1 cellular context compared by ENCODE assay signal in the genomic region with DNA sequence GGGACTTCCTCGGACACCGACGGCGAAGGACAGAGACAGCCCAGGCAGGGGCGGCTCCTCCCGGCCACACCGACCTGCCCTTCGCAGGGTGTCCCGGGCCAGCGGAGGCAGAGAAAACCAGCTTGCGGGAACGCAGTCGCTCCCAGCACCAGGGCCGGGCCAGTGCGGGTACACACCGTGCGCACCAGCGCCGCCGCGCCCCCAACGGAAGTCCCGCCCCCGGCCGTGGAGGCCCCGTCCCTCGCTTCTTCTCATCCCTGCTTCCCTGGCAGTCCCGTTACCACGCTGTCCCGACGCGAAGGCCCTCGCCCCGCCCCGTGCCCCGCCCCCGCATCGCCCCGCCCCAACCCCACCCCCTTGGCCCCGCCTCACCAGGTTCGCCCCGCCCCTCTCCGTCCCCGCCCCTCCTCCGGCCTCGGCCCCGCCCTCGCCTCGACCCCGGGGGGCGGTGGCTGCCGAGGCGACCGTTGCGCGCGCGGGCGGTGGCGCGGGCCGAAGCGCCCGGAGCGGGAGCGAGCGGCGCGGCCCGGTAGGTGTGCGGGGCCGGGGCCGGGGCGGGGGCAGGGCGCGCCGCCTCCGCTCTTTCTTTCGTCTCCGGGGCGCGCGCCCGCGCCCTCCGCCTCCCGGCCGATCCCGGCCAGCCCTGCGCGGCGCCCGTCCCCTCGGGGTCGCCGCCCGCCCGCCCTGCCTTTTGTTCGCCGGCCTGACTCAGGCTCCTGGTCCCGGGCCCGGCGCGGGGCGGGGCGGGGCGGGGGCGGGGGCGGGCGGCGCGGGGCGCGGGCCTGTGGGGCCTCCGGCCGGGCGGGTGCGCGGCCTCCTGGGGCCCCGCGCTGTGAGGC.
A peak's percentile ranks its signal among the peaks of the same experiment; 100 is the strongest.
TF ChIP-seq lines count a peak whose summit lies in the region.

A gene with protein sequence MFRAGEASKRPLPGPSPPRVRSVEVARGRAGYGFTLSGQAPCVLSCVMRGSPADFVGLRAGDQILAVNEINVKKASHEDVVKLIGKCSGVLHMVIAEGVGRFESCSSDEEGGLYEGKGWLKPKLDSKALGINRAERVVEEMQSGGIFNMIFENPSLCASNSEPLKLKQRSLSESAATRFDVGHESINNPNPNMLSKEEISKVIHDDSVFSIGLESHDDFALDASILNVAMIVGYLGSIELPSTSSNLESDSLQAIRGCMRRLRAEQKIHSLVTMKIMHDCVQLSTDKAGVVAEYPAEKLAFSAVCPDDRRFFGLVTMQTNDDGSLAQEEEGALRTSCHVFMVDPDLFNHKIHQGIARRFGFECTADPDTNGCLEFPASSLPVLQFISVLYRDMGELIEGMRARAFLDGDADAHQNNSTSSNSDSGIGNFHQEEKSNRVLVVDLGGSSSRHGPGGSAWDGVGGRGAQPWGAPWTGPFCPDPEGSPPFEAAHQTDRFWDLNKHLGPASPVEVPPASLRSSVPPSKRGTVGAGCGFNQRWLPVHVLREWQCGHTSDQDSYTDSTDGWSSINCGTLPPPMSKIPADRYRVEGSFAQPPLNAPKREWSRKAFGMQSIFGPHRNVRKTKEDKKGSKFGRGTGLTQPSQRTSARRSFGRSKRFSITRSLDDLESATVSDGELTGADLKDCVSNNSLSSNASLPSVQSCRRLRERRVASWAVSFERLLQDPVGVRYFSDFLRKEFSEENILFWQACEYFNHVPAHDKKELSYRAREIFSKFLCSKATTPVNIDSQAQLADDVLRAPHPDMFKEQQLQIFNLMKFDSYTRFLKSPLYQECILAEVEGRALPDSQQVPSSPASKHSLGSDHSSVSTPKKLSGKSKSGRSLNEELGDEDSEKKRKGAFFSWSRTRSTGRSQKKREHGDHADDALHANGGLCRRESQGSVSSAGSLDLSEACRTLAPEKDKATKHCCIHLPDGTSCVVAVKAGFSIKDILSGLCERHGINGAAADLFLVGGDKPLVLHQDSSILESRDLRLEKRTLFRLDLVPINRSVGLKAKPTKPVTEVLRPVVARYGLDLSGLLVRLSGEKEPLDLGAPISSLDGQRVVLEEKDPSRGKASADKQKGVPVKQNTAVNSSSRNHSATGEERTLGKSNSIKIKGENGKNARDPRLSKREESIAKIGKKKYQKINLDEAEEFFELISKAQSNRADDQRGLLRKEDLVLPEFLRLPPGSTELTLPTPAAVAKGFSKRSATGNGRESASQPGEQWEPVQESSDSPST (N-terminal part only) (plus strand): TSS at position 451 of the 839 bp plus-strand sequence. CDS start 23,150 bp downstream, outside the sequence.

TF ChIP-seq in HEK293, 187 proteins besides CTCF, POLR2A, EP300 and RAD21 (continued from another document):
- TF ChIP-seq, protein P1, sequence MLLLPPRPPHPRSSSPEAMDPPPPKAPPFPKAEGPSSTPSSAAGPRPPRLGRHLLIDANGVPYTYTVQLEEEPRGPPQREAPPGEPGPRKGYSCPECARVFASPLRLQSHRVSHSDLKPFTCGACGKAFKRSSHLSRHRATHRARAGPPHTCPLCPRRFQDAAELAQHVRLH (tag by site-specific recombination; IDR thresholded peaks at IDR 0.05): no peak
- TF ChIP-seq KLF16 (tag by site-specific recombination; IDR thresholded peaks at IDR 0.05) (peak; percentile 53; the same call in 1 of the 2 replicates), IKZF3 (tag by site-specific recombination; IDR thresholded peaks at IDR 0.05) (peak; percentile 9; the same call in 1 of the 2 replicates), ZFHX2 (tag by site-specific recombination; conservative IDR thresholded peaks at IDR 0.05) (no peak), SP3 (tag by site-specific recombination; IDR thresholded peaks at IDR 0.05) (peak; percentile 57), ZNF292 (tag by site-specific recombination; IDR thresholded peaks at IDR 0.05; ENCODE audit: borderline replicate concordance, low read depth) (no peak), ZNF266 (tag by site-specific recombination; IDR thresholded peaks at IDR 0.05; ENCODE audit: low read depth) (no peak), SP2 (tag by site-specific recombination; IDR thresholded peaks at IDR 0.05) (peak; percentile 66), ZNF132 (tag by site-specific recombination; IDR thresholded peaks at IDR 0.05; ENCODE audit: borderline replicate concordance) (no peak), ZNF175 (tag by site-specific recombination; IDR thresholded peaks at IDR 0.05) (no peak), ZNF621 (tag by site-specific recombination; IDR thresholded peaks at IDR 0.05) (no peak), ZNF777 (tag by site-specific recombination; IDR thresholded peaks at IDR 0.05; ENCODE audit: borderline replicate concordance) (peak; percentile 88), GLI4 (tag by site-specific recombination; IDR thresholded peaks at IDR 0.05) (no peak), REST (tag by site-specific recombination; IDR thresholded peaks at IDR 0.05) (no peak), ZNF2 (tag by site-specific recombination; IDR thresholded peaks at IDR 0.05) (0 out of 2 replicates have a peak, but pooled peaks have one; percentile 15), HOXC10 (CRISPR knock-in tag; IDR thresholded peaks at IDR 0.05) (no peak), PATZ1 (tag by site-specific recombination; IDR thresholded peaks at IDR 0.05) (peak; percentile 88)
- TF ChIP-seq, protein P2, sequence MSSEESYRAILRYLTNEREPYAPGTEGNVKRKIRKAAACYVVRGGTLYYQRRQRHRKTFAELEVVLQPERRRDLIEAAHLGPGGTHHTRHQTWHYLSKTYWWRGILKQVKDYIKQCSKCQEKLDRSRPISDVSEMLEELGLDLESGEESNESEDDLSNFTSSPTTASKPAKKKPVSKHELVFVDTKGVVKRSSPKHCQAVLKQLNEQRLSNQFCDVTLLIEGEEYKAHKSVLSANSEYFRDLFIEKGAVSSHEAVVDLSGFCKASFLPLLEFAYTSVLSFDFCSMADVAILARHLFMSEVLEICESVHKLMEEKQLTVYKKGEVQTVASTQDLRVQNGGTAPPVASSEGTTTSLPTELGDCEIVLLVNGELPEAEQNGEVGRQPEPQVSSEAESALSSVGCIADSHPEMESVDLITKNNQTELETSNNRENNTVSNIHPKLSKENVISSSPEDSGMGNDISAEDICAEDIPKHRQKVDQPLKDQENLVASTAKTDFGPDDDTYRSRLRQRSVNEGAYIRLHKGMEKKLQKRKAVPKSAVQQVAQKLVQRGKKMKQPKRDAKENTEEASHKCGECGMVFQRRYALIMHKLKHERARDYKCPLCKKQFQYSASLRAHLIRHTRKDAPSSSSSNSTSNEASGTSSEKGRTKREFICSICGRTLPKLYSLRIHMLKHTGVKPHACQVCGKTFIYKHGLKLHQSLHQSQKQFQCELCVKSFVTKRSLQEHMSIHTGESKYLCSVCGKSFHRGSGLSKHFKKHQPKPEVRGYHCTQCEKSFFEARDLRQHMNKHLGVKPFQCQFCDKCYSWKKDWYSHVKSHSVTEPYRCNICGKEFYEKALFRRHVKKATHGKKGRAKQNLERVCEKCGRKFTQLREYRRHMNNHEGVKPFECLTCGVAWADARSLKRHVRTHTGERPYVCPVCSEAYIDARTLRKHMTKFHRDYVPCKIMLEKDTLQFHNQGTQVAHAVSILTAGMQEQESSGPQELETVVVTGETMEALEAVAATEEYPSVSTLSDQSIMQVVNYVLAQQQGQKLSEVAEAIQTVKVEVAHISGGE (tag by site-specific recombination; conservative IDR thresholded peaks at IDR 0.05; ENCODE audit: low read depth): peak; percentile 85
- TF ChIP-seq, protein P3, sequence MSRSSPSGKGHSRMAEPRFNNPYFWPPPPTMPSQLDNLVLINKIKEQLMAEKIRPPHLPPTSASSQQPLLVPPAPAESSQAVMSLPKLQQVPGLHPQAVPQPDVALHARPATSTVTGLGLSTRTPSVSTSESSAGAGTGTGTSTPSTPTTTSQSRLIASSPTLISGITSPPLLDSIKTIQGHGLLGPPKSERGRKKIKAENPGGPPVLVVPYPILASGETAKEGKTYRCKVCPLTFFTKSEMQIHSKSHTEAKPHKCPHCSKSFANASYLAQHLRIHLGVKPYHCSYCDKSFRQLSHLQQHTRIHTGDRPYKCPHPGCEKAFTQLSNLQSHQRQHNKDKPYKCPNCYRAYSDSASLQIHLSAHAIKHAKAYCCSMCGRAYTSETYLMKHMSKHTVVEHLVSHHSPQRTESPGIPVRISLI (tag by site-specific recombination; IDR thresholded peaks at IDR 0.05): no peak
- TF ChIP-seq, protein P4, sequence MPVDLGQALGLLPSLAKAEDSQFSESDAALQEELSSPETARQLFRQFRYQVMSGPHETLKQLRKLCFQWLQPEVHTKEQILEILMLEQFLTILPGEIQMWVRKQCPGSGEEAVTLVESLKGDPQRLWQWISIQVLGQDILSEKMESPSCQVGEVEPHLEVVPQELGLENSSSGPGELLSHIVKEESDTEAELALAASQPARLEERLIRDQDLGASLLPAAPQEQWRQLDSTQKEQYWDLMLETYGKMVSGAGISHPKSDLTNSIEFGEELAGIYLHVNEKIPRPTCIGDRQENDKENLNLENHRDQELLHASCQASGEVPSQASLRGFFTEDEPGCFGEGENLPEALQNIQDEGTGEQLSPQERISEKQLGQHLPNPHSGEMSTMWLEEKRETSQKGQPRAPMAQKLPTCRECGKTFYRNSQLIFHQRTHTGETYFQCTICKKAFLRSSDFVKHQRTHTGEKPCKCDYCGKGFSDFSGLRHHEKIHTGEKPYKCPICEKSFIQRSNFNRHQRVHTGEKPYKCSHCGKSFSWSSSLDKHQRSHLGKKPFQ (tag by site-specific recombination; IDR thresholded peaks at IDR 0.05): no peak
- TF ChIP-seq, protein P5, sequence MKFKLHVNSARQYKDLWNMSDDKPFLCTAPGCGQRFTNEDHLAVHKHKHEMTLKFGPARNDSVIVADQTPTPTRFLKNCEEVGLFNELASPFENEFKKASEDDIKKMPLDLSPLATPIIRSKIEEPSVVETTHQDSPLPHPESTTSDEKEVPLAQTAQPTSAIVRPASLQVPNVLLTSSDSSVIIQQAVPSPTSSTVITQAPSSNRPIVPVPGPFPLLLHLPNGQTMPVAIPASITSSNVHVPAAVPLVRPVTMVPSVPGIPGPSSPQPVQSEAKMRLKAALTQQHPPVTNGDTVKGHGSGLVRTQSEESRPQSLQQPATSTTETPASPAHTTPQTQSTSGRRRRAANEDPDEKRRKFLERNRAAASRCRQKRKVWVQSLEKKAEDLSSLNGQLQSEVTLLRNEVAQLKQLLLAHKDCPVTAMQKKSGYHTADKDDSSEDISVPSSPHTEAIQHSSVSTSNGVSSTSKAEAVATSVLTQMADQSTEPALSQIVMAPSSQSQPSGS (tag by site-specific recombination; IDR thresholded peaks at IDR 0.05; ENCODE audit: low read depth): no peak
TF ChIP-seq in HEK293: peak in this region for 20.
